In the genomic region with DNA sequence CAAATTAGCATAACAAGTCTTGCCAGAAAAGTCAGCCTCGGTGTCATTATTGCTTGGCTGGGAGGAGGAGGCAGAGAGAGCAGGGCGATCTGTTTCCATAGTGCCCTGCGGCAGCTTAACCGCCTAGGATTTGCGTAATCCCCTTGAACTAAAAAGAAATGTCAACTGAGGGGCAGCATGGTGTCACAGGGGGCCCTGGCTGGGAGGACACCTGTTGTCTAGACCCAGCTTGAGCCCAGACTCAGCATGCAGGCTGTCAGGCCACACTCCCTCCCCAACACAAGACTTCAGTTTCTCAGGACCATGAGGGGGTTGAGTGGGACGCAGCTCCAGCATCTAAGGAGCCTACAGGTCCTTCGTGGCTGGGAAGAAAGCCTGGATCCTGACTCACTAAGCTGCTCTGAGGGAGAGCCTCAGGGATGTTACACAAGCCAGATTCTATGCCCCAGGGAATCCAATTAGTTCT, we compare ENCODE assay signal across 13 cellular contexts. TPM values are rescaled to one million over a fixed set of nuclear protein-coding genes. Genes with fewer than 3 reads are reported as not detected.
A peak's percentile ranks its signal among the peaks of the same experiment; 100 is the strongest.
DNase-seq lines count a peak whose midpoint lies in the region; ATAC-seq, FAIRE-seq and TF ChIP-seq lines count a peak whose summit lies in the region.
"Had no signal": no experiment of that assay in that cellular context is flagged by ENCODE, and none has a peak within 500 bp of the region (broad histone marks: within the 10 kb centered on the region; RNA-seq: fewer than 3 reads in every experiment).

No MANE protein-coding gene starts in this region.

- no peak overlapping the region for H3K14ac ChIP-seq in H1 (ENCODE audit: insufficient read length)

- H3K4me1 ChIP-seq in H1 (replicated peaks in 1 of 4; ENCODE audit: control insufficient read depth in 3 of 4, insufficient read depth in 4 of 4, low read length in 3 of 4) (peaks cover 2 to 14% (median 9%) of the 10 kb centered on the region in 4 experiments), esophagus muscularis mucosa (no peaks in the 10 kb centered on the region)

- intact Hi-C loops in esophagus muscularis mucosa (cut with DNase I), result no loop called here

- CTCF ChIA-PET in H1 (lab: Charles Lee; ENCODE audit: partially characterized antibody), result interaction anchor here (0.7 to 2.2 kb wide), 9 partner anchors 10 to 216 kb away, joined by 3 to 14 read pairs (median 5); partner anchors contain the start of genes MRPL46 and MRPS11

- no peak overlapping the region for H2BK15ac ChIP-seq in H1 (ENCODE audit: low read length)

- H3K9ac ChIP-seq in H1 (replicated peaks in 1 of 4; ENCODE audit: extremely low read depth in 1 of 4, low read depth in 3 of 4, low read length in 3 of 4), result no peak overlapping the region

- H3K56ac ChIP-seq in H1 (replicated peaks; ENCODE audit: insufficient read length, low read depth, low read length), result no peak overlapping the region

- ATAC-seq in GM18907 (IDR thresholded peaks at IDR 0.05; ENCODE audit: unreplicated experiment), result no peak
- ATAC-seq: activated naive CD4-positive, alpha-beta T cell treated with anti-CD3 and anti-CD28 coated beads, Interleukin-2, amount 50 U/mL, for 72 hours had no signal

- FAIRE-seq in H1 (lab: Jason Lieb, UNC), result peak; percentile 79
- FAIRE-seq: GM12891 had no signal

- no peaks in the 10 kb centered on the region for H3K9me3 Mint-ChIP-seq in nephron
- H3K9me3 Mint-ChIP-seq: activated naive CD4-positive, alpha-beta T cell treated with anti-CD3 and anti-CD28 coated beads, Interleukin-2, amount 50 U/mL, for 72 hours; immature natural killer cell had no signal

- H3K79me2 ChIP-seq in H1 (ENCODE audit: control insufficient read depth in 1 of 2, insufficient read depth in 2 of 2, low read length in 2 of 2), result no peaks in the 10 kb centered on the region

- TF ChIP-seq CTCF in H1 (IDR thresholded peaks at IDR 0.05; ENCODE audit: control extremely low read depth in 1 of 3, insufficient read depth in 1 of 3, low read depth in 1 of 3, low read length in 3 of 3), result no peak
- no peak for TF ChIP-seq CTCF in nephron (IDR thresholded peaks at IDR 0.05; ENCODE audit: unreplicated experiment in 3 of 3)
- TF ChIP-seq CTCF in esophagus muscularis mucosa (IDR thresholded peaks at IDR 0.05), result no peak

- H4K91ac ChIP-seq in H1 (replicated peaks; ENCODE audit: insufficient read length, low read length), result no peak overlapping the region

- TF ChIP-seq POLR2A in H1 (IDR thresholded peaks at IDR 0.05; ENCODE audit: control extremely low read depth in 1 of 2, low read depth in 2 of 2, low read length in 2 of 2) (no peak), esophagus muscularis mucosa (IDR thresholded peaks at IDR 0.05; ENCODE audit: low read depth) (no peak)

- no peak overlapping the region; the same call in 1 of the 2 replicates for H2BK12ac ChIP-seq in H1 (ENCODE audit: low read depth, low read length)

- no peak overlapping the region for H2BK120ac ChIP-seq in H1 (replicated peaks; ENCODE audit: low read depth, low read length)

- no peaks in the 10 kb centered on the region for H3K23me2 ChIP-seq in H1 (ENCODE audit: low read depth, low read length)

- H4K8ac ChIP-seq in H1 (ENCODE audit: extremely low read depth, insufficient read depth, low read length), result 0 out of 2 replicates have a peak overlapping the region, but pooled peaks have one; percentile 22

- H4K5ac ChIP-seq in H1 (ENCODE audit: insufficient read length, low read depth, low read length), result no peak overlapping the region

- H3K4ac ChIP-seq in H1 (replicated peaks; ENCODE audit: insufficient read length, low read depth, low read length), result no peak overlapping the region

- DNase-seq in GM03348 (ENCODE audit: low spot score) (peak; percentile 78), NCI-H524 (lab: John Stamatoyannopoulos, UW) (peak; percentile 93 to 97), H1 (ENCODE audit: low read depth in 1 of 2, low spot score in 2 of 2) (no peak), esophagus muscularis mucosa (ENCODE audit: extremely low spot score) (no peak)
- DNase-seq in activated effector memory CD4-positive, alpha-beta T cell treated with Interleukin-2 at 50 U/mL for 16 hours, result no peak
- DNase-seq in activated naive CD4-positive, alpha-beta T cell treated with Interleukin-2 at 50 U/mL for 16 hours, result no peak
- DNase-seq: activated CD4-positive, alpha-beta T cell treated with anti-CD3 and anti-CD28 coated beads, Interleukin-2, amount 50 U/mL, for 4 hours; immature natural killer cell had no signal

- H3K18ac ChIP-seq in H1 (ENCODE audit: extremely low read depth, low read length), result no peak overlapping the region; the same call in 1 of the 2 replicates

- no peaks in the 10 kb centered on the region for H3K27me3 Mint-ChIP-seq in nephron (ENCODE audit: low read depth)

- no peaks in the 10 kb centered on the region for H4K20me1 ChIP-seq in H1 (replicated peaks in 1 of 2; ENCODE audit: control insufficient read depth in 1 of 2, insufficient read depth in 2 of 2, low read length in 2 of 2)

- H3K4me3 ChIP-seq in H1 (ENCODE audit: extremely low read depth in 1 of 4, insufficient read depth in 2 of 4, low read depth in 3 of 4, low read length in 4 of 4) (peak overlapping the region in 1 of 4 experiments; percentile 5; a peak in 2 of 8 replicates), esophagus muscularis mucosa (no peak overlapping the region)

- no peak for TF ChIP-seq RAD21 in H1 (IDR thresholded peaks at IDR 0.05 in 1 of 2, conservative IDR thresholded peaks at IDR 0.05 in 1 of 2; ENCODE audit: low read depth in 2 of 2, low read length in 2 of 2)

- H3K27ac ChIP-seq in H1 (ENCODE audit: low read depth, low read length) (no peak overlapping the region), esophagus muscularis mucosa (replicated peaks in 1 of 4) (no peak overlapping the region)
- H3K27ac ChIP-seq: neutrophil had no signal

- 46% methylated on average over 7 of the region's 7 CpGs; no CpG with 5 or more reads in 1 of the 2 experiments for WGBS in H1 (ENCODE audit: extremely low coverage in 1 of 2, insufficient coverage in 1 of 2, insufficient read length in 1 of 2, insufficient replicate concordance in 2 of 2, low coverage in 1 of 2, low lambda C conversion rate in 2 of 2, missing lambda C conversion rate in 1 of 2), 2 experiments
- 49% methylated on average over 7 of the region's 7 CpGs for WGBS in esophagus muscularis mucosa

- H3K36me3 ChIP-seq in H1 (ENCODE audit: control insufficient read depth in 2 of 4, insufficient read depth in 4 of 4, low read length in 3 of 4) (no peaks in the 10 kb centered on the region), esophagus muscularis mucosa (peaks cover 0 to 12% (median 7%) of the 10 kb centered on the region in 4 donors)
- H3K36me3 ChIP-seq: neutrophil had no signal

- peaks cover 5% of the 10 kb centered on the region for H3K36me3 Mint-ChIP-seq in nephron (ENCODE audit: low read depth)
- H3K36me3 Mint-ChIP-seq: activated naive CD4-positive, alpha-beta T cell treated with anti-CD3 and anti-CD28 coated beads, Interleukin-2, amount 50 U/mL, for 72 hours; immature natural killer cell had no signal

- H3K23ac ChIP-seq in H1 (ENCODE audit: insufficient read length), result no peak overlapping the region

- POLR2A ChIA-PET in H1 (lab: Charles Lee; ENCODE audit: partially characterized antibody), result interaction anchor here (1.2 to 1.5 kb wide), 3 partner anchors 14 to 130 kb away, joined by 3 to 4 read pairs (median 4); partner anchors contain the start of genes MRPL46 and MRPS11

- no peak overlapping the region for H2AK5ac ChIP-seq in H1 (ENCODE audit: low read depth, low read length)

- H2BK5ac ChIP-seq in H1 (ENCODE audit: low read depth, low read length), result no peak overlapping the region

- H3K4me3 Mint-ChIP-seq in nephron, result no peak overlapping the region
- H3K4me3 Mint-ChIP-seq: immature natural killer cell had no signal

- H2BK20ac ChIP-seq in H1 (ENCODE audit: low read length), result no peak overlapping the region

- H2AFZ ChIP-seq in H1 (ENCODE audit: low read length), result no peak overlapping the region

- no peaks in the 10 kb centered on the region for H3K79me1 ChIP-seq in H1 (ENCODE audit: low read depth, low read length)

- H3K4me1 Mint-ChIP-seq in nephron, result peaks cover 71% of the 10 kb centered on the region
- H3K4me1 Mint-ChIP-seq: immature natural killer cell had no signal

- peak overlapping the region; percentile 3 to 55; a peak in 2 of 4 replicates for H3K4me2 ChIP-seq in H1 (ENCODE audit: insufficient read depth in 1 of 2, low read depth in 2 of 2, low read length in 2 of 2)

- H3K27ac Mint-ChIP-seq in nephron, result peak overlapping the region in 2 of 3 experiments; percentile 34 to 70
- H3K27ac Mint-ChIP-seq: immature natural killer cell had no signal

- H3K9me3 ChIP-seq in H1 (ENCODE audit: insufficient read depth in 2 of 2, low read depth in 1 of 2, low read length in 1 of 2) (no peaks in the 10 kb centered on the region), esophagus muscularis mucosa (no peaks in the 10 kb centered on the region)
- H3K9me3 ChIP-seq: neutrophil had no signal

- TF ChIP-seq EP300 in H1 (IDR thresholded peaks at IDR 0.05; ENCODE audit: borderline replicate concordance in 1 of 2, low read depth in 2 of 2, low read length in 2 of 2) (no peak), esophagus muscularis mucosa (IDR thresholded peaks at IDR 0.05) (no peak)

- H3K27me3 ChIP-seq in H1 (replicated peaks in 1 of 4; ENCODE audit: control insufficient read depth in 3 of 4, extremely low read depth in 1 of 4, insufficient read depth in 3 of 4, low read length in 3 of 4) (no peaks in the 10 kb centered on the region; a peak in 2 of 7 replicates), esophagus muscularis mucosa (no peaks in the 10 kb centered on the region)
- H3K27me3 ChIP-seq: neutrophil had no signal

RNA-seq across cellular contexts. Expression of gene MRPS11, which starts 17.3 kb away (rescaled TPM):
- 41.4 and 50.4 TPM in 2 replicates for total RNA-seq in H1 (2021; fragmentation: NEBNext Ultra II Directional; extraction: Animal tissue kit (Norgen Biotek cat#: 25700))
- polyA plus RNA-seq in H1 (2011; rRNA removed), result 57.6 and 59.2 TPM in 2 replicates
- 61.2 TPM for polyA plus RNA-seq in H1 (2011; cell fraction: cytosol; rRNA removed)
- 55.9 TPM for polyA plus RNA-seq in H1 (2011; cell fraction: nucleus; rRNA removed)
- polyA plus RNA-seq in H1 (2012, experiment 1 of 2), result 39.5 to 60.0 TPM (median 55.8 TPM) in 4 replicates
- polyA plus RNA-seq in H1 (2012, experiment 2 of 2), result 62.0 TPM
- 44.2 TPM for polyA plus RNA-seq in H1 (2013, experiment 1 of 2)
- 45.2 TPM for polyA plus RNA-seq in H1 (2013, experiment 2 of 2)
- polyA minus RNA-seq in H1 (2011; rRNA and poly(A)+ RNA removed), result 16.6 and 24.2 TPM in 2 replicates
- polyA minus RNA-seq in H1 (2011; cell fraction: cytosol; rRNA and poly(A)+ RNA removed), result 24.1 TPM
- polyA minus RNA-seq in H1 (2011; cell fraction: nucleus; rRNA and poly(A)+ RNA removed), result 33.1 TPM
- total RNA-seq in esophagus muscularis mucosa, result 10 to 100 TPM; 25.7 to 44.9 (median 34.2) TPM

RNA-seq across cellular contexts. Expression of gene MRPL46, which starts 17.6 kb away (rescaled TPM):
- total RNA-seq in H1 (2021; fragmentation: NEBNext Ultra II Directional; extraction: Animal tissue kit (Norgen Biotek cat#: 25700)), result 24.4 and 24.5 TPM in 2 replicates
- 17.2 and 18.3 TPM in 2 replicates for polyA plus RNA-seq in H1 (2011; rRNA removed)
- 28.7 TPM for polyA plus RNA-seq in H1 (2011; cell fraction: cytosol; rRNA removed)
- polyA plus RNA-seq in H1 (2011; cell fraction: nucleus; rRNA removed), result 15.3 TPM
- polyA plus RNA-seq in H1 (2012, experiment 1 of 2), result 19.5 to 27.0 TPM (median 26.7 TPM) in 4 replicates
- polyA plus RNA-seq in H1 (2012, experiment 2 of 2), result 14.4 TPM
- 27.0 TPM for polyA plus RNA-seq in H1 (2013, experiment 1 of 2)
- polyA plus RNA-seq in H1 (2013, experiment 2 of 2), result 27.8 TPM
- polyA minus RNA-seq in H1 (2011; rRNA and poly(A)+ RNA removed), result 11.5 and 13.1 TPM in 2 replicates
- 9.5 TPM for polyA minus RNA-seq in H1 (2011; cell fraction: cytosol; rRNA and poly(A)+ RNA removed)
- 25.5 TPM for polyA minus RNA-seq in H1 (2011; cell fraction: nucleus; rRNA and poly(A)+ RNA removed)
- total RNA-seq in esophagus muscularis mucosa, result 10 to 100 TPM; 14.5 to 27.8 (median 25.1) TPM

Comparison
In these comparisons a context has a peak if more than half of its experiments do, and no peak if none do; other contexts are left out.
1. DNase-seq: peak in GM03348 (single experiment) and NCI-H524 (2 of 2); none in H1 (0 of 2), esophagus muscularis mucosa (single experiment), activated effector memory CD4-positive, alpha-beta T cell treated with Interleukin-2 at 50 U/mL for 16 hours (single experiment) and activated naive CD4-positive, alpha-beta T cell treated with Interleukin-2 at 50 U/mL for 16 hours (single experiment).